Comparison of ENCODE assay signal across 8 cellular contexts in genomic region chr22:29729161-29729560, GRCh38. TPM values are rescaled to one million over a fixed set of nuclear protein-coding genes. Genes with fewer than 3 reads are reported as not detected.
"Had no signal": no experiment of that assay in that cellular context is flagged by ENCODE, and none has a peak within 500 bp of the region (broad histone marks: within the 10 kb centered on the region; RNA-seq: fewer than 3 reads in every experiment).

No MANE protein-coding gene starts in this region.

- H3K36me3 ChIP-seq: HAP-1 had no signal

- H3K9me3 Mint-ChIP-seq: GM23338, HFFc6 had no signal

- H2AFZ ChIP-seq: GM23338 had no signal

- H3K4me1 ChIP-seq: HAP-1 had no signal

- H3K27ac Mint-ChIP-seq: GM23338, HFFc6 had no signal

- H3K27ac ChIP-seq: HL-60 had no signal

- H3K9me3 ChIP-seq: HAP-1 had no signal

- ATAC-seq: GM23338, HCT116, HepG2 had no signal

- H3K4me3 Mint-ChIP-seq: GM23338, HFFc6 had no signal

- FAIRE-seq: H1, H54, HepG2 had no signal

- H3K4me2 ChIP-seq: GM23338 had no signal

- DNase-seq: HFFc6 had no signal

- H3K4me3 ChIP-seq: GM23338, HAP-1 had no signal

RNA-seq across cellular contexts. Expression of gene CABP7, which starts 9.4 kb away (rescaled TPM):
- total RNA-seq: HepG2, HFFc6 had no signal
